In the genomic region with DNA sequence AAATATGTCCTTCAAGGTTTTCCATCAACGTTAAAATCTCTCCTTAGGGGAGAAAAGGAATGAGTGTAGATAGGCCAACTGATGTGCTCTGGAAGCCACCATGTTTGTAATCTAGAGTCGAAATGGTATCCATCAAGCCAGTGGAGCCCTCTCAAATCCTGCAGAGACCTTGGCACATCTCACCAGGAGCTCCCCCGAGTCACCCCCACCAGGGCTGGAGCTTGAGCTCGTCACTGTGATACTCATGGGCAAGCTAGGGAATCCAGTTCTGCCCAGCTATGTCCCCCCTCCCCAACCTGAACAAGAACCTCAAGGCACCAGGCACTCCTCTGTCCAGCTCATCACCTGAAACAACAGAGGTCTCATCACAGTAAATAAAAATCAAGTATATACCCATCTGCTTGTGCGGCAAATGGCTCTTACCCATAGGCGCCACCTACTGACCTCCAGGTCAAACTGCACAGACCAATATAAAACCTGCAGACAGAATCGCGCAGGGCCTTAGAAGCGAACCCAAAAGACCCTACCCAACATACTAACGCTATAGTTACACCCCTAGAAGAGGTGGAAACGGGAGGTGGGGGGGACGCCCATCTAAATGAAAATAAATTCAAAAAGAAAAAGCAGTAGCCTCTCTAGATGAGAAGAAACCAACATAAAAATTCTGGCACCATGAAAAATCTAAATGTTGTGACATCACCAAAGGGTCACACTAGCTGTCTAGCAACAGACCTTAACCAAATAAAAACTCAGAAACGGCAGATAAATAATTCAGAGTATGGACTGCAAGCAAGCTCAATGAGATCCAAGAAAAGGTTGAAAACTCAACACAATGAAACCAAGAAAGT, we compare ENCODE assay signal across 1 cellular context.
TF ChIP-seq lines count a peak whose summit lies in the region.

No MANE protein-coding gene starts in this region.

TF ChIP-seq in WTC11, 78 proteins besides CTCF, POLR2A, EP300 and RAD21 (continued from another document):
- TF ChIP-seq, protein P1, sequence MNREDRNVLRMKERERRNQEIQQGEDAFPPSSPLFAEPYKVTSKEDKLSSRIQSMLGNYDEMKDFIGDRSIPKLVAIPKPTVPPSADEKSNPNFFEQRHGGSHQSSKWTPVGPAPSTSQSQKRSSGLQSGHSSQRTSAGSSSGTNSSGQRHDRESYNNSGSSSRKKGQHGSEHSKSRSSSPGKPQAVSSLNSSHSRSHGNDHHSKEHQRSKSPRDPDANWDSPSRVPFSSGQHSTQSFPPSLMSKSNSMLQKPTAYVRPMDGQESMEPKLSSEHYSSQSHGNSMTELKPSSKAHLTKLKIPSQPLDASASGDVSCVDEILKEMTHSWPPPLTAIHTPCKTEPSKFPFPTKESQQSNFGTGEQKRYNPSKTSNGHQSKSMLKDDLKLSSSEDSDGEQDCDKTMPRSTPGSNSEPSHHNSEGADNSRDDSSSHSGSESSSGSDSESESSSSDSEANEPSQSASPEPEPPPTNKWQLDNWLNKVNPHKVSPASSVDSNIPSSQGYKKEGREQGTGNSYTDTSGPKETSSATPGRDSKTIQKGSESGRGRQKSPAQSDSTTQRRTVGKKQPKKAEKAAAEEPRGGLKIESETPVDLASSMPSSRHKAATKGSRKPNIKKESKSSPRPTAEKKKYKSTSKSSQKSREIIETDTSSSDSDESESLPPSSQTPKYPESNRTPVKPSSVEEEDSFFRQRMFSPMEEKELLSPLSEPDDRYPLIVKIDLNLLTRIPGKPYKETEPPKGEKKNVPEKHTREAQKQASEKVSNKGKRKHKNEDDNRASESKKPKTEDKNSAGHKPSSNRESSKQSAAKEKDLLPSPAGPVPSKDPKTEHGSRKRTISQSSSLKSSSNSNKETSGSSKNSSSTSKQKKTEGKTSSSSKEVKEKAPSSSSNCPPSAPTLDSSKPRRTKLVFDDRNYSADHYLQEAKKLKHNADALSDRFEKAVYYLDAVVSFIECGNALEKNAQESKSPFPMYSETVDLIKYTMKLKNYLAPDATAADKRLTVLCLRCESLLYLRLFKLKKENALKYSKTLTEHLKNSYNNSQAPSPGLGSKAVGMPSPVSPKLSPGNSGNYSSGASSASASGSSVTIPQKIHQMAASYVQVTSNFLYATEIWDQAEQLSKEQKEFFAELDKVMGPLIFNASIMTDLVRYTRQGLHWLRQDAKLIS (CRISPR knock-in tag; IDR thresholded peaks at IDR 0.05; ENCODE audit: borderline replicate concordance) = no peak
- no peak for TF ChIP-seq KAT7 (CRISPR knock-in tag; IDR thresholded peaks at IDR 0.05; ENCODE audit: borderline replicate concordance)
